Comparison of ENCODE assay signal across 1 cellular context in genomic region chr15:98699591-98700424, GRCh38.
A peak's percentile ranks its signal among the peaks of the same experiment; 100 is the strongest.
TF ChIP-seq lines count a peak whose summit lies in the region.

No MANE protein-coding gene starts in this region.

TF ChIP-seq in HEK293, 187 proteins besides CTCF, POLR2A, EP300 and RAD21 (continued from another document):
- no peak for TF ChIP-seq REST (tag by site-specific recombination; IDR thresholded peaks at IDR 0.05)
- no peak for TF ChIP-seq ZFP41 (tag by site-specific recombination; IDR thresholded peaks at IDR 0.05; ENCODE audit: borderline replicate concordance)
- TF ChIP-seq ZNF585B (tag by site-specific recombination; IDR thresholded peaks at IDR 0.05): no peak
- no peak for TF ChIP-seq ZNF658 (tag by site-specific recombination; IDR thresholded peaks at IDR 0.05)
- 0 out of 2 replicates have a peak, but pooled peaks have one; percentile 35 for TF ChIP-seq ZNF843 (tag by site-specific recombination; IDR thresholded peaks at IDR 0.05)
- peak; percentile 62; the same call in 1 of the 2 replicates for TF ChIP-seq FEZF1 (tag by site-specific recombination; IDR thresholded peaks at IDR 0.05)
- TF ChIP-seq ZBTB8A (tag by site-specific recombination; IDR thresholded peaks at IDR 0.05): no peak
- no peak for TF ChIP-seq ZNF560 (tag by site-specific recombination; IDR thresholded peaks at IDR 0.05; ENCODE audit: borderline replicate concordance)
- TF ChIP-seq ZNF624 (tag by site-specific recombination; IDR thresholded peaks at IDR 0.05): no peak
- no peak for TF ChIP-seq KLF9 (tag by site-specific recombination; IDR thresholded peaks at IDR 0.05; ENCODE audit: low read depth)
- TF ChIP-seq ZNF155 (tag by site-specific recombination; IDR thresholded peaks at IDR 0.05): no peak
- no peak for TF ChIP-seq ZSCAN4 (tag by site-specific recombination; IDR thresholded peaks at IDR 0.05)
- TF ChIP-seq ZIC2 (tag by site-specific recombination; IDR thresholded peaks at IDR 0.05): no peak
- TF ChIP-seq ZSCAN5A (tag by site-specific recombination; IDR thresholded peaks at IDR 0.05): no peak
- TF ChIP-seq ZNF664 (tag by site-specific recombination; IDR thresholded peaks at IDR 0.05): no peak
- TF ChIP-seq ZNF792 (tag by site-specific recombination; IDR thresholded peaks at IDR 0.05): no peak
- TF ChIP-seq TCF7L2 (IDR thresholded peaks at IDR 0.05; ENCODE audit: borderline replicate concordance, low read depth, low read length): no peak; the same call in 1 of the 2 replicates
- TF ChIP-seq OSR2 (tag by site-specific recombination; IDR thresholded peaks at IDR 0.05): peak; percentile 56; the same call in 1 of the 2 replicates
- no peak for TF ChIP-seq PRDM1 (tag by site-specific recombination; IDR thresholded peaks at IDR 0.05)
- TF ChIP-seq ZNF561 (tag by site-specific recombination; IDR thresholded peaks at IDR 0.05; ENCODE audit: borderline replicate concordance): no peak
- TF ChIP-seq ZNF302 (tag by site-specific recombination; IDR thresholded peaks at IDR 0.05; ENCODE audit: low read depth): no peak
- TF ChIP-seq ZNF37A (tag by site-specific recombination; IDR thresholded peaks at IDR 0.05): no peak
- peak; percentile 74 for TF ChIP-seq SCRT2 (tag by site-specific recombination; IDR thresholded peaks at IDR 0.05)
- no peak for TF ChIP-seq HOXA7 (CRISPR knock-in tag; IDR thresholded peaks at IDR 0.05; ENCODE audit: borderline replicate concordance)
- TF ChIP-seq ZNF394 (tag by site-specific recombination; IDR thresholded peaks at IDR 0.05; ENCODE audit: borderline replicate concordance): no peak
- peak; percentile 98 for TF ChIP-seq PRDM6 (tag by site-specific recombination; IDR thresholded peaks at IDR 0.05)
- peak; percentile 91 for TF ChIP-seq GFI1B (tag by site-specific recombination; IDR thresholded peaks at IDR 0.05)
- no peak for TF ChIP-seq ZNF837 (tag by site-specific recombination; IDR thresholded peaks at IDR 0.05)
- no peak for TF ChIP-seq ZNF707 (tag by site-specific recombination; IDR thresholded peaks at IDR 0.05)
- no peak for TF ChIP-seq BCL11A (tag by site-specific recombination; IDR thresholded peaks at IDR 0.05; ENCODE audit: low read depth)
- TF ChIP-seq SP3 (tag by site-specific recombination; IDR thresholded peaks at IDR 0.05): no peak
- TF ChIP-seq ZNF76 (tag by site-specific recombination; IDR thresholded peaks at IDR 0.05; ENCODE audit: borderline replicate concordance, low read depth): no peak
- TF ChIP-seq ZNF596 (tag by site-specific recombination; IDR thresholded peaks at IDR 0.05): no peak
- no peak for TF ChIP-seq ZNF274 (IDR thresholded peaks at IDR 0.05; ENCODE audit: low read length)
- no peak for TF ChIP-seq ZNF274 (tag by site-specific recombination; IDR thresholded peaks at IDR 0.05; ENCODE audit: borderline replicate concordance)
- no peak for TF ChIP-seq ZNF366 (tag by site-specific recombination; conservative IDR thresholded peaks at IDR 0.05)
- no peak for TF ChIP-seq PBX3 (CRISPR knock-in tag; IDR thresholded peaks at IDR 0.05)
- no peak for TF ChIP-seq SALL2 (tag by site-specific recombination; IDR thresholded peaks at IDR 0.05; ENCODE audit: borderline replicate concordance)
- TF ChIP-seq ZNF174 (tag by site-specific recombination; IDR thresholded peaks at IDR 0.05): no peak
